35 cellular contexts compared by ENCODE assay signal in genomic region chr11:79506734-79507344, GRCh38.
"Had no signal": no experiment of that assay in that cellular context is flagged by ENCODE, and none has a peak within 500 bp of the region (broad histone marks: within the 10 kb centered on the region; RNA-seq: fewer than 3 reads in every experiment).

No MANE protein-coding gene starts in this region.

- H3K36me3 Mint-ChIP-seq: activated CD8-positive, alpha-beta memory T cell treated with anti-CD3 and anti-CD28 coated beads, Interleukin-2, amount 10 ng/mL, durations not matched to agents 7 days and 5 days; activated naive CD8-positive, alpha-beta T cell treated with anti-CD3 and anti-CD28 coated beads for 36 hours had no signal

- DNase-seq: activated CD4-positive, alpha-beta memory T cell treated with anti-CD3 and anti-CD28 coated beads, Interleukin-2, amount 10 ng/mL, durations not matched to agents 7 days and 5 days; activated CD4-positive, alpha-beta T cell treated with anti-CD3 and anti-CD28 coated beads for 1 hour; activated CD4-positive, alpha-beta T cell treated with anti-CD3 and anti-CD28 coated beads for 48 hours; activated CD4-positive, CD25-positive, alpha-beta regulatory T cell; activated CD8-positive, alpha-beta memory T cell treated with anti-CD3 and anti-CD28 coated beads for 24 hours; activated CD8-positive, alpha-beta memory T cell treated with anti-CD3 and anti-CD28 coated beads, Interleukin-2, amount 10 ng/mL, durations not matched to agents 7 days and 5 days; activated CD8-positive, alpha-beta memory T cell treated with anti-CD3 and anti-CD28 coated beads, Interleukin-2, amount 50 U/mL, for 48 hours; activated effector memory CD4-positive, alpha-beta T cell treated with anti-CD3 and anti-CD28 coated beads, Interleukin-2, amount 50 U/mL, for 16 hours; activated naive CD4-positive, alpha-beta T cell; activated naive CD4-positive, alpha-beta T cell treated with anti-CD3 and anti-CD28 coated beads, Interleukin-2, amount 50 U/mL, for 16 hours; activated naive CD8-positive, alpha-beta T cell treated with anti-CD3 and anti-CD28 coated beads for 36 hours; activated T-cell treated with anti-CD3 and anti-CD28 coated beads, Interleukin-2, amount 50 U/mL, for 72 hours; amygdala; MG63; NCI-H1048; NCI-H1105 treated with DMSO at 0.1 percent for 48 hours; NCI-H1436; NCI-H1694; NCI-H1930; NCI-H2081 treated with DMSO at 0.1 percent for 48 hours; NCI-H226; NCI-H446 treated with DMSO at 0.1 percent for 48 hours; NCI-H524; NCI-H69; NCI-H82; PC-9; Right ventricle myocardium superior; SJCRH30 had no signal

- H3K27me3 ChIP-seq: ascending aorta, MG63, SJCRH30 had no signal

- H3K4me2 ChIP-seq: PC-9 had no signal

- H3K4me1 Mint-ChIP-seq: activated CD4-positive, alpha-beta memory T cell treated with anti-CD3 and anti-CD28 coated beads, Interleukin-2, amount 10 ng/mL, durations not matched to agents 7 days and 5 days; activated CD8-positive, alpha-beta memory T cell treated with anti-CD3 and anti-CD28 coated beads, Interleukin-2, amount 10 ng/mL, durations not matched to agents 7 days and 5 days; activated naive CD8-positive, alpha-beta T cell treated with anti-CD3 and anti-CD28 coated beads for 36 hours; activated T-helper 17 cell treated with anti-CD3 and anti-CD28 coated beads, Interleukin-2, amount 50 U/mL, for 72 hours had no signal

- H3K36me3 ChIP-seq: ascending aorta, breast epithelium, MG63, SJCRH30 had no signal

- H3K4me1 ChIP-seq: breast epithelium, SJCRH30 had no signal

- H3K27ac ChIP-seq: ascending aorta, breast epithelium, PC-9, SJCRH30, SK-N-MC, VCaP had no signal

- H3K27me3 Mint-ChIP-seq: activated CD4-positive, alpha-beta memory T cell treated with anti-CD3 and anti-CD28 coated beads, Interleukin-2, amount 10 ng/mL, durations not matched to agents 7 days and 5 days; activated CD8-positive, alpha-beta memory T cell treated with anti-CD3 and anti-CD28 coated beads, Interleukin-2, amount 10 ng/mL, durations not matched to agents 7 days and 5 days had no signal

- H3K4me3 ChIP-seq: ascending aorta, breast epithelium, MG63, PC-9, SJCRH30, SK-N-MC had no signal

- H3K27ac Mint-ChIP-seq: activated CD4-positive, alpha-beta memory T cell treated with anti-CD3 and anti-CD28 coated beads, Interleukin-2, amount 10 ng/mL, durations not matched to agents 7 days and 5 days; activated CD8-positive, alpha-beta memory T cell treated with anti-CD3 and anti-CD28 coated beads, Interleukin-2, amount 10 ng/mL, durations not matched to agents 7 days and 5 days; activated naive CD8-positive, alpha-beta T cell treated with anti-CD3 and anti-CD28 coated beads for 36 hours; activated T-cell treated with anti-CD3 and anti-CD28 coated beads, Interleukin-2, amount 50 U/mL, for 72 hours; activated T-helper 17 cell treated with anti-CD3 and anti-CD28 coated beads, Interleukin-2, amount 50 U/mL, for 72 hours; T-helper 1 cell treated with Interleukin-12 subunit alpha and Interleukin-12 subunit beta and Interleukin-4 antibody, amounts not matched to agents 30 μg/mL and 1 μg/mL, for 36 hours; T-helper 2 cell treated with Interferon-gamma antibody and Interleukin-4, amounts not matched to agents 5 μg/mL and 100 μg/mL, for 36 hours had no signal

- ATAC-seq: activated CD8-positive, alpha-beta memory T cell treated with anti-CD3 and anti-CD28 coated beads, Interleukin-2, amount 10 ng/mL, durations not matched to agents 7 days and 5 days; activated T-cell treated with anti-CD3 and anti-CD28 coated beads, Interleukin-2, amount 50 U/mL, for 72 hours; activated T-helper 17 cell treated with anti-CD3 and anti-CD28 coated beads, Interleukin-2, amount 50 U/mL, for 72 hours had no signal

- H3K9me3 Mint-ChIP-seq: activated CD4-positive, alpha-beta memory T cell treated with anti-CD3 and anti-CD28 coated beads, Interleukin-2, amount 10 ng/mL, durations not matched to agents 7 days and 5 days; activated naive CD8-positive, alpha-beta T cell treated with anti-CD3 and anti-CD28 coated beads for 36 hours; activated T-helper 17 cell treated with anti-CD3 and anti-CD28 coated beads, Interleukin-2, amount 50 U/mL, for 72 hours; T-helper 1 cell treated with Interleukin-12 subunit alpha and Interleukin-12 subunit beta and Interleukin-4 antibody, amounts not matched to agents 30 μg/mL and 1 μg/mL, for 36 hours; T-helper 2 cell treated with Interferon-gamma antibody and Interleukin-4, amounts not matched to agents 5 μg/mL and 100 μg/mL, for 36 hours had no signal

- H3K4me3 Mint-ChIP-seq: activated CD4-positive, alpha-beta memory T cell treated with anti-CD3 and anti-CD28 coated beads, Interleukin-2, amount 10 ng/mL, durations not matched to agents 7 days and 5 days; activated CD8-positive, alpha-beta memory T cell treated with anti-CD3 and anti-CD28 coated beads, Interleukin-2, amount 10 ng/mL, durations not matched to agents 7 days and 5 days; activated naive CD8-positive, alpha-beta T cell treated with anti-CD3 and anti-CD28 coated beads for 36 hours; activated T-cell treated with anti-CD3 and anti-CD28 coated beads, Interleukin-2, amount 50 U/mL, for 72 hours; activated T-helper 17 cell treated with anti-CD3 and anti-CD28 coated beads, Interleukin-2, amount 50 U/mL, for 72 hours; T-helper 1 cell treated with Interleukin-12 subunit alpha and Interleukin-12 subunit beta and Interleukin-4 antibody, amounts not matched to agents 30 μg/mL and 1 μg/mL, for 36 hours; T-helper 2 cell treated with Interferon-gamma antibody and Interleukin-4, amounts not matched to agents 5 μg/mL and 100 μg/mL, for 36 hours had no signal

- H2AFZ ChIP-seq: PC-9 had no signal
